ENCODE assay signal across 17 cellular contexts in the genomic region with DNA sequence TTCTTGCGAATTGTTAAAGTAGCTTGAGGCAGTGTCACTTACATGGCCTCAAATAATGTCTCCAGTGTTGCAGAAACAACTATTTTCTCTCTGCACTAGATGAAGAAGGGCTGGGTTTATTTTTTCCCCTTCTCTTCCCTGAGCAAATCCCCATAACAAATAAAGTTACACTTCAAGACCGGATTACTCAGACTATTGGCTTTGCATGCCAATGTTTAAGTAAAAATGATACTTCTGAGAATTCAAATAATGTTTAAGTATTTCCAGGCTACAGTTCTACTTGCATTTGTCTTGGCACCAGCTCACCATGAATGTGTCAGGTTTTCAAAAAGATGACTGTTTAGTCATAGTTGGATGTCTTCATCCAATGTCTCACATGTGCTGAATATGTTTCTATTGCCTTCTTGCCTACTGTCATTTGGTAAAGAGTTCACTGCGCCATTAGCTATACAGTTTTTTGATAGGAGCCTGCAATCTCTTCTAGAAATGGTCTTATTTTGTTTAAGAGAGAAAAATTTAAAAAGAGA.
A peak's percentile ranks its signal among the peaks of the same experiment; 100 is the strongest.
DNase-seq lines count a peak whose midpoint lies in the region; ATAC-seq and TF ChIP-seq lines count a peak whose summit lies in the region.
"Had no signal": no experiment of that assay in that cellular context is flagged by ENCODE, and none has a peak within 500 bp of the region (broad histone marks: within the 10 kb centered on the region; RNA-seq: fewer than 3 reads in every experiment).

No MANE protein-coding gene starts in this region.

- CTCF ChIA-PET in MCF 10A (lab: Yijun Ruan, JAX): interaction anchor here (0.7 to 2.0 kb wide), 4 partner anchors 49 to 1443 kb away, joined by 3 to 5 read pairs (median 4); no protein-coding TSS in a partner anchor

- no peaks in the 10 kb centered on the region for H3K9me3 ChIP-seq in breast epithelium
- H3K9me3 ChIP-seq: BE2C had no signal

- H3K36me3 Mint-ChIP-seq in MCF 10A (ENCODE audit: insufficient read depth, unreplicated experiment): peaks cover 5% of the 10 kb centered on the region
- H3K36me3 Mint-ChIP-seq in activated naive CD8-positive, alpha-beta T cell treated with anti-CD3 and anti-CD28 coated beads, Interleukin-2, amount 50 U/mL, for 24 hours (ENCODE audit: low read depth): peaks cover 18% of the 10 kb centered on the region
- H3K36me3 Mint-ChIP-seq: CD8-positive, alpha-beta T cell had no signal

- H3K27me3 ChIP-seq in breast epithelium: no peaks in the 10 kb centered on the region
- H3K27me3 ChIP-seq: BE2C had no signal

- intact Hi-C loops in MCF 10A (cut with micrococcal nuclease) (no loop called here), breast epithelium (cut with DNase I; ENCODE audit: low total_unique reads) (no loop called here)

- POLR2A ChIA-PET in MCF 10A (lab: Yijun Ruan, JAX): interaction anchor here (0.7 to 7.6 kb wide), 16 partner anchors 10 to 242 kb away, joined by 3 to 76 read pairs (median 4); no protein-coding TSS in a partner anchor

- H3K4me1 Mint-ChIP-seq in MCF 10A (ENCODE audit: insufficient read depth, unreplicated experiment): peaks cover 42% of the 10 kb centered on the region
- peaks cover 23% of the 10 kb centered on the region for H3K4me1 Mint-ChIP-seq in activated naive CD8-positive, alpha-beta T cell treated with anti-CD3 and anti-CD28 coated beads, Interleukin-2, amount 50 U/mL, for 24 hours
- H3K4me1 Mint-ChIP-seq: IgD-negative memory B cell had no signal

- peaks cover 7% of the 10 kb centered on the region for H3K9me3 Mint-ChIP-seq in MCF 10A (ENCODE audit: unreplicated experiment)
- peaks cover 27% of the 10 kb centered on the region for H3K9me3 Mint-ChIP-seq in activated naive CD8-positive, alpha-beta T cell treated with anti-CD3 and anti-CD28 coated beads, Interleukin-2, amount 50 U/mL, for 24 hours

- peak; percentile 57 for ATAC-seq in activated naive CD8-positive, alpha-beta T cell treated with anti-CD3 and anti-CD28 coated beads, Interleukin-2, amount 50 U/mL, for 24 hours
- ATAC-seq: CD8-positive, alpha-beta T cell had no signal

- no peak for TF ChIP-seq POLR2A in breast epithelium (IDR thresholded peaks at IDR 0.05)

- peak; percentile 70 for DNase-seq in MCF 10A (ENCODE audit: unreplicated experiment)
- no peak for DNase-seq in breast epithelium (ENCODE audit: low spot score in 2 of 2)
- DNase-seq in activated naive CD8-positive, alpha-beta T cell treated with anti-CD3 and anti-CD28 coated beads, Interleukin-2, amount 50 U/mL, for 24 hours: no peak
- peak; percentile 5 for DNase-seq in fibroblast of the conjunctiva (ENCODE audit: low read depth)
- DNase-seq in NCI-H2227 treated with DMSO at 0.1 percent for 48 hours (lab: John Stamatoyannopoulos, UW): no peak
- no peak for DNase-seq in Kasumi-1 (lab: John Stamatoyannopoulos, UW)
- no peak for DNase-seq in LoVo (ENCODE audit: low spot score)
- DNase-seq: BE2C; CD8-positive, alpha-beta T cell; DND-41; GF-D8; GM23248; NCI-H1436 treated with DMSO at 0.1 percent for 48 hours; NCI-H2081; NCI-H526 had no signal

- H3K27ac Mint-ChIP-seq in MCF 10A (ENCODE audit: low read depth, unreplicated experiment): peak overlapping the region; percentile 29
- H3K27ac Mint-ChIP-seq in activated naive CD8-positive, alpha-beta T cell treated with anti-CD3 and anti-CD28 coated beads, Interleukin-2, amount 50 U/mL, for 24 hours: peak overlapping the region; percentile 74
- H3K27ac Mint-ChIP-seq: CD8-positive, alpha-beta T cell; IgD-negative memory B cell had no signal

- no peaks in the 10 kb centered on the region for H3K4me1 ChIP-seq in breast epithelium
- H3K4me1 ChIP-seq: BE2C had no signal

- no peak overlapping the region for H3K4me3 ChIP-seq in breast epithelium
- H3K4me3 ChIP-seq: GM23248 had no signal

- BruUV-seq in MCF 10A (replicated peaks; lab: Mats Ljungman, UMichigan): no TSS peak

- H3K27ac ChIP-seq in breast epithelium: no peak overlapping the region
- H3K27ac ChIP-seq: GM23248, RWPE1 had no signal

- H3K4me3 Mint-ChIP-seq in MCF 10A (ENCODE audit: unreplicated experiment): no peak overlapping the region
- H3K4me3 Mint-ChIP-seq in activated naive CD8-positive, alpha-beta T cell treated with anti-CD3 and anti-CD28 coated beads, Interleukin-2, amount 50 U/mL, for 24 hours: no peak overlapping the region
- H3K4me3 Mint-ChIP-seq: CD8-positive, alpha-beta T cell; IgD-negative memory B cell had no signal

- H3K36me3 ChIP-seq in breast epithelium: no peaks in the 10 kb centered on the region
- H3K36me3 ChIP-seq: BE2C had no signal

- no peak for TF ChIP-seq CTCF in MCF 10A (IDR thresholded peaks at IDR 0.05; ENCODE audit: unreplicated experiment)
- TF ChIP-seq CTCF in breast epithelium (IDR thresholded peaks at IDR 0.05): no peak

- no peaks in the 10 kb centered on the region for H3K27me3 Mint-ChIP-seq in MCF 10A (ENCODE audit: insufficient read depth, unreplicated experiment)
- peaks cover 1% of the 10 kb centered on the region for H3K27me3 Mint-ChIP-seq in activated naive CD8-positive, alpha-beta T cell treated with anti-CD3 and anti-CD28 coated beads, Interleukin-2, amount 50 U/mL, for 24 hours
- H3K27me3 Mint-ChIP-seq: IgD-negative memory B cell had no signal

Comparison
In these comparisons a context has a peak if more than half of its experiments do, and no peak if none do; other contexts are left out.
1. DNase-seq: peak in MCF 10A (single experiment) and fibroblast of the conjunctiva (single experiment); none in breast epithelium (0 of 2), activated naive CD8-positive, alpha-beta T cell treated with anti-CD3 and anti-CD28 coated beads, Interleukin-2, amount 50 U/mL, for 24 hours (single experiment), NCI-H2227 treated with DMSO at 0.1 percent for 48 hours (single experiment), Kasumi-1 (0 of 2) and LoVo (single experiment).